In genomic region chr6:15426395-15426794, GRCh38 we compare ENCODE assay signal across 23 cellular contexts.
DNase-seq lines count a peak whose midpoint lies in the region; ATAC-seq and TF ChIP-seq lines count a peak whose summit lies in the region.
"Had no signal": no experiment of that assay in that cellular context is flagged by ENCODE, and none has a peak within 500 bp of the region (broad histone marks: within the 10 kb centered on the region; RNA-seq: fewer than 3 reads in every experiment).

No MANE protein-coding gene starts in this region.

- DNase-seq in DMS53 (lab: John Stamatoyannopoulos, UW) (peak; percentile 38), PC-3 (peak; percentile 20), HFFc6 (no peak), amygdala (lab: John Stamatoyannopoulos, UW) (no peak)
- DNase-seq: activated CD4-positive, alpha-beta T cell treated with anti-CD3 and anti-CD28 coated beads, Interleukin-2, amount 50 U/mL, for 1 hour; activated CD8-positive, alpha-beta memory T cell treated with anti-CD3 and anti-CD28 coated beads, Interleukin-2, amount 50 U/mL, for 48 hours; NCI-H2227 treated with DMSO at 0.1 percent for 48 hours; NCI-H774; pancreas; spleen; stimulated activated CD4-positive, alpha-beta T cell treated with anti-CD3 and anti-CD28 coated beads, Interleukin-4, amount 100 ng/mL, for 1 hour; stimulated activated naive CD8-positive, alpha-beta T cell treated with anti-CD3 and anti-CD28 coated beads, Interleukin-15, Interleukin-2, amounts not matched to agents 100 U/mL and 50 U/mL, for 24 hours had no signal

- no peak overlapping the region for H3K4me3 ChIP-seq in BLaER1 treated with 17β-estradiol and CSF1 and Interleukin-3, amounts not matched to agents 10 nM and 100 nM
- H3K4me3 ChIP-seq in PC-3 (ENCODE audit: low read length): no peak overlapping the region
- H3K4me3 ChIP-seq: GM12878, pancreas, right atrium auricular region, spleen, thoracic aorta had no signal

- TF ChIP-seq CTCF in PC-3 (conservative IDR thresholded peaks at IDR 0.05; ENCODE audit: low read depth, low read length) (no peak), nephron (IDR thresholded peaks at IDR 0.05; ENCODE audit: unreplicated experiment in 3 of 3) (no peak), HFFc6 (IDR thresholded peaks at IDR 0.05) (no peak)

- peaks cover 87 to 94% (median 90%) of the 10 kb centered on the region in 10 experiments for H3K4me1 ChIP-seq in BLaER1 treated with 17β-estradiol and CSF1 and Interleukin-3, amounts not matched to agents 10 nM and 100 nM
- H3K4me1 ChIP-seq in PC-3 (ENCODE audit: insufficient read depth, low read length): peaks cover 15% of the 10 kb centered on the region; the same call in 1 of the 2 replicates
- H3K4me1 ChIP-seq: pancreas had no signal

- BruUV-seq in PC-3 (replicated peaks; lab: Mats Ljungman, UMichigan): no TSS peak

- H3K27me3 ChIP-seq in BLaER1 treated with 17β-estradiol and CSF1 and Interleukin-3, amounts not matched to agents 10 nM and 100 nM: no peaks in the 10 kb centered on the region
- H3K27me3 ChIP-seq in PC-3 (ENCODE audit: low read length): no peaks in the 10 kb centered on the region
- H3K27me3 ChIP-seq: pancreas, right atrium auricular region, spleen had no signal

- POLR2A ChIA-PET in PC-3 (lab: Charles Lee; ENCODE audit: unreplicated experiment): no interaction called here

- H3K27ac Mint-ChIP-seq in nephron: peak overlapping the region; percentile 0 to 47 (median 23)
- H3K27ac Mint-ChIP-seq in HFFc6: no peak overlapping the region
- H3K27ac Mint-ChIP-seq: activated naive CD4-positive, alpha-beta T cell treated with anti-CD3 and anti-CD28 coated beads, Interleukin-2, amount 50 U/mL, for 72 hours; activated T-helper 17 cell treated with anti-CD3 and anti-CD28 coated beads, Interleukin-2, amount 50 U/mL, for 72 hours had no signal

- H2AFZ ChIP-seq in PC-3 (ENCODE audit: low read length): no peak overlapping the region

- H3K9me3 Mint-ChIP-seq in nephron (no peaks in the 10 kb centered on the region), HFFc6 (no peaks in the 10 kb centered on the region)
- H3K9me3 Mint-ChIP-seq: activated naive CD4-positive, alpha-beta T cell treated with anti-CD3 and anti-CD28 coated beads, Interleukin-2, amount 50 U/mL, for 72 hours; activated T-helper 17 cell treated with anti-CD3 and anti-CD28 coated beads, Interleukin-2, amount 50 U/mL, for 72 hours; central memory CD8-positive, alpha-beta T cell; memory B cell had no signal

- H3F3A ChIP-seq in PC-3 (ENCODE audit: low read length, unreplicated experiment): no peaks in the 10 kb centered on the region

- peak overlapping the region in 6 of 11 experiments; percentile 3 to 87 (median 42); a peak in 7 of 22 replicates for H3K27ac ChIP-seq in BLaER1 treated with 17β-estradiol and CSF1 and Interleukin-3, amounts not matched to agents 10 nM and 100 nM
- H3K27ac ChIP-seq in PC-3 (ENCODE audit: low read length): no peak overlapping the region
- H3K27ac ChIP-seq: pancreas, right atrium auricular region, thoracic aorta had no signal

- no peak overlapping the region; a peak in 1 of 22 replicates for H3K9ac ChIP-seq in BLaER1 treated with 17β-estradiol and CSF1 and Interleukin-3, amounts not matched to agents 10 nM and 100 nM
- no peak overlapping the region for H3K9ac ChIP-seq in PC-3 (ENCODE audit: low read length)

- no peaks in the 10 kb centered on the region for H3K9me2 ChIP-seq in PC-3 (replicated peaks; ENCODE audit: low read length)

- peaks cover 69% of the 10 kb centered on the region for H3K79me2 ChIP-seq in PC-3 (ENCODE audit: low read length)

- peaks cover 0 to 43% (median 32%) of the 10 kb centered on the region in 11 experiments; a peak in 19 of 22 replicates for H3K36me3 ChIP-seq in BLaER1 treated with 17β-estradiol and CSF1 and Interleukin-3, amounts not matched to agents 10 nM and 100 nM
- no peaks in the 10 kb centered on the region for H3K36me3 ChIP-seq in PC-3 (ENCODE audit: low read depth, low read length)
- H3K36me3 ChIP-seq: pancreas, right atrium auricular region, spleen, thoracic aorta had no signal

- H3K36me3 Mint-ChIP-seq in nephron (ENCODE audit: low read depth) (peaks cover 15% of the 10 kb centered on the region), HFFc6 (ENCODE audit: low read depth) (peaks cover 9% of the 10 kb centered on the region; the same call in 1 of the 2 replicates)

- intact Hi-C loops in PC-3 (cut with micrococcal nuclease): no loop called here

- ATAC-seq in PC-3 (peak; percentile 80), GM18861 (IDR thresholded peaks at IDR 0.05; ENCODE audit: unreplicated experiment) (no peak)
- ATAC-seq: activated naive CD4-positive, alpha-beta T cell treated with anti-CD3 and anti-CD28 coated beads, Interleukin-2, amount 50 U/mL, for 72 hours; activated T-helper 17 cell treated with anti-CD3 and anti-CD28 coated beads, Interleukin-2, amount 50 U/mL, for 72 hours; GM12878; SK-N-SH treated with all-trans-retinoic acid at 6 μM for 48 hours; stimulated activated naive CD8-positive, alpha-beta T cell treated with anti-CD3 and anti-CD28 coated beads, Interleukin-15, Interleukin-2, amounts not matched to agents 100 U/mL and 50 U/mL, for 24 hours had no signal

- H3K4me3 Mint-ChIP-seq in nephron (no peak overlapping the region), HFFc6 (no peak overlapping the region)
- H3K4me3 Mint-ChIP-seq: activated T-helper 17 cell treated with anti-CD3 and anti-CD28 coated beads, Interleukin-2, amount 50 U/mL, for 72 hours; central memory CD8-positive, alpha-beta T cell; memory B cell had no signal

- peaks cover 70 to 99% (median 92%) of the 10 kb centered on the region in 11 experiments; a peak in 20 of 22 replicates for H4K20me1 ChIP-seq in BLaER1 treated with 17β-estradiol and CSF1 and Interleukin-3, amounts not matched to agents 10 nM and 100 nM
- H4K20me1 ChIP-seq in PC-3 (ENCODE audit: low read length): 0 out of 2 replicates have a peak, but pooled peaks cover 9% of the 10 kb centered on the region

- H3K9me3 ChIP-seq in BLaER1 treated with 17β-estradiol and CSF1 and Interleukin-3, amounts not matched to agents 10 nM and 100 nM (replicated peaks in 1 of 11): 0 out of 22 replicates have a peak, but pooled peaks cover 0 to 7% (median 0%) of the 10 kb centered on the region in 11 experiments
- H3K9me3 ChIP-seq in PC-3 (ENCODE audit: low read length): no peaks in the 10 kb centered on the region
- H3K9me3 ChIP-seq: pancreas, right atrium auricular region, spleen, thoracic aorta had no signal

- H3K4me2 ChIP-seq in BLaER1 treated with 17β-estradiol and CSF1 and Interleukin-3, amounts not matched to agents 10 nM and 100 nM: peak overlapping the region; percentile 70 to 97 (median 89)
- H3K4me2 ChIP-seq in PC-3 (ENCODE audit: low read length): no peak overlapping the region

- H3K4me1 Mint-ChIP-seq in nephron (peaks cover 61% of the 10 kb centered on the region), HFFc6 (ENCODE audit: low read depth) (peaks cover 61% of the 10 kb centered on the region)

- CTCF ChIA-PET in PC-3 (lab: Charles Lee): no interaction called here

- H3K27me3 Mint-ChIP-seq in nephron (ENCODE audit: low read depth) (no peaks in the 10 kb centered on the region), HFFc6 (ENCODE audit: insufficient read depth) (no peaks in the 10 kb centered on the region)
- H3K27me3 Mint-ChIP-seq: activated T-helper 17 cell treated with anti-CD3 and anti-CD28 coated beads, Interleukin-2, amount 50 U/mL, for 72 hours; central memory CD8-positive, alpha-beta T cell; memory B cell had no signal

Comparison
In these comparisons a context has a peak if more than half of its experiments do, and no peak if none do; other contexts are left out.
1. DNase-seq: peak in DMS53 (single experiment) and PC-3 (single experiment); none in HFFc6 (single experiment) and amygdala (0 of 56).